21 cellular contexts compared by ENCODE assay signal in the genomic region with DNA sequence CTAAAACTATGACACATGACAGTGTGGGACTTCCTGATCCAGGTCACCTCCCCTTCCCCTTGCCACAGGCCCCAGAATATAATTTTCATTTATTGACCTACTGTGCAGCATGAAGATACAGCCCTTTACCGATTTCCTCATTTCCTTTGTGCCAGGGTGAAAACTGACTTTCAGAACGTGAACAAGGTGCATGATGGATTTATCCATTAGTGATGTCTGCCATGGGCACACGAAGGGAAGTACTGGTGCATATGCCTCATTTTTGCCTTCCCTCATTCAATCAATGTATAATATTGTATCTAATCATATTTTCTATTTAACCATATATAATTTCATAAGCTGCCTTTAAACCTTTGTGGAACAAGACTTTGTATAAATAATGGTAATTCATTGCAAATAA.
"Had no signal": no experiment of that assay in that cellular context is flagged by ENCODE, and none has a peak within 500 bp of the region (broad histone marks: within the 10 kb centered on the region; RNA-seq: fewer than 3 reads in every experiment).

No MANE protein-coding gene starts in this region.

- H3K4me1 Mint-ChIP-seq: naive B cell; natural killer cell; stimulated activated memory B cell treated with anti-CD40 and anti-IgM and Interleukin-4, amounts not matched to agents 10 μg/mL and 1 μg/mL and 100 μg/mL, for 72 hours; stimulated activated naive CD8-positive, alpha-beta T cell treated with anti-CD3 and anti-CD28 coated beads, Interleukin-15, amount 100 ng/mL, for 72 hours had no signal

- H3K4me1 ChIP-seq: left ventricle myocardium inferior, right atrium auricular region, right lobe of liver, thyroid gland, upper lobe of right lung had no signal

- H3K4me3 ChIP-seq: left ventricle myocardium inferior, lung, ovary, right atrium auricular region, right lobe of liver, smooth muscle cell, testis, thyroid gland, upper lobe of right lung had no signal

- DNase-seq: left ventricle myocardium inferior; mesendoderm; naive B cell; natural killer cell; ovary; right lobe of liver; stimulated activated CD4-positive, alpha-beta T cell treated with anti-CD3 and anti-CD28 coated beads, Interleukin-1b, Interleukin-23, amount 100 ng/mL, for 48 hours; stimulated activated CD4-positive, alpha-beta T cell treated with anti-CD3 and anti-CD28 coated beads, Interleukin-2, amount 100 ng/mL, for 48 hours; stimulated activated CD4-positive, alpha-beta T cell treated with anti-CD3 and anti-CD28 coated beads, Interleukin-4, amount 100 ng/mL, for 4 hours; stimulated activated CD8-positive, alpha-beta memory T cell treated with anti-CD3 and anti-CD28 coated beads, Interleukin-4, amount 100 ng/mL, for 48 hours; stimulated activated naive CD4-positive, alpha-beta T cell treated with Interleukin-2 at 50 U/mL for 16 hours; stimulated activated naive CD8-positive, alpha-beta T cell treated with anti-CD3 and anti-CD28 coated beads, Interleukin-15, amount 100 ng/mL, for 72 hours; testis; thyroid gland; upper lobe of right lung had no signal

- H3K9me3 Mint-ChIP-seq: mesothelial cell of epicardium; natural killer cell; stimulated activated memory B cell treated with anti-CD40 and anti-IgM and Interleukin-4, amounts not matched to agents 10 μg/mL and 1 μg/mL and 100 μg/mL, for 72 hours; stimulated activated naive CD8-positive, alpha-beta T cell treated with anti-CD3 and anti-CD28 coated beads, Interleukin-15, amount 100 ng/mL, for 72 hours had no signal

- H3K4me2 ChIP-seq: smooth muscle cell had no signal

- H3K27ac ChIP-seq: left ventricle myocardium inferior, ovary, right atrium auricular region, right lobe of liver, testis, thyroid gland, upper lobe of right lung had no signal

- H3K36me3 ChIP-seq: left ventricle myocardium inferior, ovary, right atrium auricular region, right lobe of liver, thyroid gland, upper lobe of right lung had no signal

- H3K27ac Mint-ChIP-seq: mesothelial cell of epicardium; naive B cell; natural killer cell; progenitor cell of endocrine pancreas; stimulated activated memory B cell treated with anti-CD40 and anti-IgM and Interleukin-4, amounts not matched to agents 10 μg/mL and 1 μg/mL and 100 μg/mL, for 72 hours; stimulated activated naive CD8-positive, alpha-beta T cell treated with anti-CD3 and anti-CD28 coated beads, Interleukin-15, amount 100 ng/mL, for 72 hours had no signal

- H3K4me3 Mint-ChIP-seq: mesothelial cell of epicardium; naive B cell; natural killer cell; stimulated activated memory B cell treated with anti-CD40 and anti-IgM and Interleukin-4, amounts not matched to agents 10 μg/mL and 1 μg/mL and 100 μg/mL, for 72 hours; stimulated activated naive CD8-positive, alpha-beta T cell treated with anti-CD3 and anti-CD28 coated beads, Interleukin-15, amount 100 ng/mL, for 72 hours had no signal

- ATAC-seq: natural killer cell; right lobe of liver; stimulated activated memory B cell treated with anti-CD40 and anti-IgM and Interleukin-4, amounts not matched to agents 10 μg/mL and 1 μg/mL and 100 μg/mL, for 72 hours; stimulated activated naive CD8-positive, alpha-beta T cell treated with anti-CD3 and anti-CD28 coated beads, Interleukin-15, amount 100 ng/mL, for 72 hours; upper lobe of right lung had no signal

- H3K36me3 Mint-ChIP-seq: mesothelial cell of epicardium; naive B cell; natural killer cell; stimulated activated memory B cell treated with anti-CD40 and anti-IgM and Interleukin-4, amounts not matched to agents 10 μg/mL and 1 μg/mL and 100 μg/mL, for 72 hours had no signal

- H3K27me3 ChIP-seq: ovary, right atrium auricular region, right lobe of liver, testis, thyroid gland had no signal

- H3K9me3 ChIP-seq: left ventricle myocardium inferior, ovary, right atrium auricular region, right lobe of liver, testis, thyroid gland, upper lobe of right lung had no signal
